In genomic region chr9:129320575-129321311, GRCh38 we compare ENCODE assay signal across 1 cellular context.
TF ChIP-seq lines count a peak whose summit lies in the region.

No MANE protein-coding gene starts in this region.

TF ChIP-seq in WTC11, 78 proteins besides CTCF, POLR2A, EP300 and RAD21 (continued from another document):
- no peak for TF ChIP-seq AFF4 (CRISPR knock-in tag; IDR thresholded peaks at IDR 0.05; ENCODE audit: borderline replicate concordance)
- no peak for TF ChIP-seq ERG (CRISPR knock-in tag; IDR thresholded peaks at IDR 0.05)
- TF ChIP-seq ZNF281 (CRISPR knock-in tag; IDR thresholded peaks at IDR 0.05), result no peak
- TF ChIP-seq EMX1 (CRISPR knock-in tag; IDR thresholded peaks at IDR 0.05), result no peak
- TF ChIP-seq ZSCAN18 (CRISPR knock-in tag; IDR thresholded peaks at IDR 0.05), result no peak
- TF ChIP-seq TP53 (CRISPR knock-in tag; IDR thresholded peaks at IDR 0.05), result no peak
- TF ChIP-seq MAX (CRISPR knock-in tag; IDR thresholded peaks at IDR 0.05), result peak; percentile 51
- peak; percentile 58 for TF ChIP-seq NFYB (CRISPR knock-in tag; conservative IDR thresholded peaks at IDR 0.05; ENCODE audit: low read depth)
- TF ChIP-seq CBFB (CRISPR knock-in tag; IDR thresholded peaks at IDR 0.05; ENCODE audit: low read depth), result no peak
- TF ChIP-seq SP1 (CRISPR knock-in tag; conservative IDR thresholded peaks at IDR 0.05), result 0 out of 2 replicates have a peak, but pooled peaks have one; percentile 25
- no peak for TF ChIP-seq IRF1 (CRISPR knock-in tag; IDR thresholded peaks at IDR 0.05)
- no peak for TF ChIP-seq ZNF138 (CRISPR knock-in tag; conservative IDR thresholded peaks at IDR 0.05)
- no peak for TF ChIP-seq NR2C2 (CRISPR knock-in tag; IDR thresholded peaks at IDR 0.05)
- 0 out of 2 replicates have a peak, but pooled peaks have one; percentile 33 for TF ChIP-seq HMGXB4 (CRISPR knock-in tag; IDR thresholded peaks at IDR 0.05)
- TF ChIP-seq JAZF1 (CRISPR knock-in tag; IDR thresholded peaks at IDR 0.05), result no peak
- no peak for TF ChIP-seq ZNF317 (CRISPR knock-in tag; IDR thresholded peaks at IDR 0.05; ENCODE audit: borderline replicate concordance, low read depth)
- no peak for TF ChIP-seq ZNF671 (CRISPR knock-in tag; IDR thresholded peaks at IDR 0.05)
- TF ChIP-seq ZBTB43 (CRISPR knock-in tag; IDR thresholded peaks at IDR 0.05), result no peak
- 0 out of 2 replicates have a peak, but pooled peaks have one; percentile 19 for TF ChIP-seq FOXP1 (CRISPR knock-in tag; IDR thresholded peaks at IDR 0.05; ENCODE audit: borderline replicate concordance)
- TF ChIP-seq FOXP4 (CRISPR knock-in tag; IDR thresholded peaks at IDR 0.05), result no peak
- 0 out of 2 replicates have a peak, but pooled peaks have one; percentile 34 for TF ChIP-seq E2F5 (CRISPR knock-in tag; IDR thresholded peaks at IDR 0.05)
- no peak for TF ChIP-seq IRF2 (CRISPR knock-in tag; IDR thresholded peaks at IDR 0.05; ENCODE audit: borderline replicate concordance, low read depth)
- no peak for TF ChIP-seq MXD4 (CRISPR knock-in tag; IDR thresholded peaks at IDR 0.05; ENCODE audit: borderline replicate concordance)
- TF ChIP-seq RORB (CRISPR knock-in tag; IDR thresholded peaks at IDR 0.05), result no peak
- TF ChIP-seq ZNF232 (CRISPR knock-in tag; IDR thresholded peaks at IDR 0.05), result 0 out of 2 replicates have a peak, but pooled peaks have one; percentile 49
- no peak for TF ChIP-seq ZNF512 (CRISPR knock-in tag; IDR thresholded peaks at IDR 0.05; ENCODE audit: borderline replicate concordance)
- 0 out of 2 replicates have a peak, but pooled peaks have one; percentile 26 for TF ChIP-seq MYBL2 (CRISPR knock-in tag; IDR thresholded peaks at IDR 0.05)
- no peak for TF ChIP-seq E2F1 (CRISPR knock-in tag; IDR thresholded peaks at IDR 0.05)
